Comparison of ENCODE assay signal across 3 cellular contexts in the genomic region with DNA sequence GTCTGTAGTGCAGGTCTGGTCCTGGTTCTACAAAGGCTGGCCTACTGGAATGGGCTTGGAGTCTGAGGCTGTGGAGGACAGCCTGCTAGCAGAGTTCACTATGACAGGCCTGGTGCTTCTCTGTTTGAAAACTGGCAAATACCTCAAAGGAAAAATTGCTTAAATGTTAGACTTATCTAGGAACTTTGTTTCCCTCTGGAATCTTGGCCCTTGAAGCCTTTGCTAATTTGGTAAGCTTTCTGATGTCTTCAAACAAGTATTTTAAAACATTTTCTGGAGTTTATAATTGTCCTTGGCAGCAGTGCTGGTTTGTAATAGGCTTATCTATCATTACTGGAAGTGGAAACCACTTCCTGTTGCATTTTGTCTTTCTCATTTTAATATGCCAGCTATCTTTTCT.
TF ChIP-seq lines count a peak whose summit lies in the region.

No MANE protein-coding gene starts in this region.

TF ChIP-seq in liver, 16 proteins besides CTCF, POLR2A, EP300 and RAD21:
- TF ChIP-seq, protein P1, sequence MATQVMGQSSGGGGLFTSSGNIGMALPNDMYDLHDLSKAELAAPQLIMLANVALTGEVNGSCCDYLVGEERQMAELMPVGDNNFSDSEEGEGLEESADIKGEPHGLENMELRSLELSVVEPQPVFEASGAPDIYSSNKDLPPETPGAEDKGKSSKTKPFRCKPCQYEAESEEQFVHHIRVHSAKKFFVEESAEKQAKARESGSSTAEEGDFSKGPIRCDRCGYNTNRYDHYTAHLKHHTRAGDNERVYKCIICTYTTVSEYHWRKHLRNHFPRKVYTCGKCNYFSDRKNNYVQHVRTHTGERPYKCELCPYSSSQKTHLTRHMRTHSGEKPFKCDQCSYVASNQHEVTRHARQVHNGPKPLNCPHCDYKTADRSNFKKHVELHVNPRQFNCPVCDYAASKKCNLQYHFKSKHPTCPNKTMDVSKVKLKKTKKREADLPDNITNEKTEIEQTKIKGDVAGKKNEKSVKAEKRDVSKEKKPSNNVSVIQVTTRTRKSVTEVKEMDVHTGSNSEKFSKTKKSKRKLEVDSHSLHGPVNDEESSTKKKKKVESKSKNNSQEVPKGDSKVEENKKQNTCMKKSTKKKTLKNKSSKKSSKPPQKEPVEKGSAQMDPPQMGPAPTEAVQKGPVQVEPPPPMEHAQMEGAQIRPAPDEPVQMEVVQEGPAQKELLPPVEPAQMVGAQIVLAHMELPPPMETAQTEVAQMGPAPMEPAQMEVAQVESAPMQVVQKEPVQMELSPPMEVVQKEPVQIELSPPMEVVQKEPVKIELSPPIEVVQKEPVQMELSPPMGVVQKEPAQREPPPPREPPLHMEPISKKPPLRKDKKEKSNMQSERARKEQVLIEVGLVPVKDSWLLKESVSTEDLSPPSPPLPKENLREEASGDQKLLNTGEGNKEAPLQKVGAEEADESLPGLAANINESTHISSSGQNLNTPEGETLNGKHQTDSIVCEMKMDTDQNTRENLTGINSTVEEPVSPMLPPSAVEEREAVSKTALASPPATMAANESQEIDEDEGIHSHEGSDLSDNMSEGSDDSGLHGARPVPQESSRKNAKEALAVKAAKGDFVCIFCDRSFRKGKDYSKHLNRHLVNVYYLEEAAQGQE (IDR thresholded peaks at IDR 0.05) = no peak
- no peak for TF ChIP-seq EGR1 (IDR thresholded peaks at IDR 0.05; ENCODE audit: low read depth in 2 of 2)
- TF ChIP-seq FOXA2 (IDR thresholded peaks at IDR 0.05) = no peak
- no peak for TF ChIP-seq SP1 (IDR thresholded peaks at IDR 0.05)
- no peak for TF ChIP-seq GABPA (IDR thresholded peaks at IDR 0.05 in 1 of 2, conservative IDR thresholded peaks at IDR 0.05 in 1 of 2)
- no peak for TF ChIP-seq HNF4A (conservative IDR thresholded peaks at IDR 0.05)
- TF ChIP-seq, protein P2, sequence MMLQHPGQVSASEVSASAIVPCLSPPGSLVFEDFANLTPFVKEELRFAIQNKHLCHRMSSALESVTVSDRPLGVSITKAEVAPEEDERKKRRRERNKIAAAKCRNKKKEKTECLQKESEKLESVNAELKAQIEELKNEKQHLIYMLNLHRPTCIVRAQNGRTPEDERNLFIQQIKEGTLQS (IDR thresholded peaks at IDR 0.05) = no peak
- TF ChIP-seq RXRA (IDR thresholded peaks at IDR 0.05) = peak in 1 of 2 donors; percentile 8
- TF ChIP-seq YY1 (IDR thresholded peaks at IDR 0.05) = no peak
- TF ChIP-seq NR2F2 (IDR thresholded peaks at IDR 0.05) = peak; percentile 60
- TF ChIP-seq HNF4G (IDR thresholded peaks at IDR 0.05) = no peak

TF ChIP-seq in HepG2, 621 proteins besides CTCF, POLR2A, EP300 and RAD21 (continued from another document):
- no peak for TF ChIP-seq ISL2 (CRISPR knock-in tag; IDR thresholded peaks at IDR 0.05)

TF ChIP-seq in SK-N-SH treated with all-trans-retinoic acid at 6 μM for 48 hours, 23 proteins besides CTCF, POLR2A, EP300 and RAD21 (continued from another document):
- TF ChIP-seq, protein P3, sequence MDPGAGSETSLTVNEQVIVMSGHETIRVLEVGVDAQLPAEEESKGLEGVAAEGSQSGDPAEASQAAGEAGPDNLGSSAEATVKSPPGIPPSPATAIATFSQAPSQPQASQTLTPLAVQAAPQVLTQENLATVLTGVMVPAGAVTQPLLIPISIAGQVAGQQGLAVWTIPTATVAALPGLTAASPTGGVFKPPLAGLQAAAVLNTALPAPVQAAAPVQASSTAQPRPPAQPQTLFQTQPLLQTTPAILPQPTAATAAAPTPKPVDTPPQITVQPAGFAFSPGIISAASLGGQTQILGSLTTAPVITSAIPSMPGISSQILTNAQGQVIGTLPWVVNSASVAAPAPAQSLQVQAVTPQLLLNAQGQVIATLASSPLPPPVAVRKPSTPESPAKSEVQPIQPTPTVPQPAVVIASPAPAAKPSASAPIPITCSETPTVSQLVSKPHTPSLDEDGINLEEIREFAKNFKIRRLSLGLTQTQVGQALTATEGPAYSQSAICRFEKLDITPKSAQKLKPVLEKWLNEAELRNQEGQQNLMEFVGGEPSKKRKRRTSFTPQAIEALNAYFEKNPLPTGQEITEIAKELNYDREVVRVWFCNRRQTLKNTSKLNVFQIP (CRISPR knock-in tag; IDR thresholded peaks at IDR 0.05; ENCODE audit: borderline replicate concordance, low read depth) = 0 out of 2 replicates have a peak, but pooled peaks have one; percentile 76
- TF ChIP-seq TCF4 (CRISPR knock-in tag; IDR thresholded peaks at IDR 0.05; ENCODE audit: borderline replicate concordance) (no peak), ISL1 (CRISPR knock-in tag; IDR thresholded peaks at IDR 0.05) (peak; percentile 94), CSDC2 (CRISPR knock-in tag; IDR thresholded peaks at IDR 0.05) (no peak), BACH2 (CRISPR knock-in tag; IDR thresholded peaks at IDR 0.05; ENCODE audit: borderline replicate concordance) (no peak)
